ENCODE assay signal across 2 cellular contexts in genomic region chr2:100286318-100286717, GRCh38.
TF ChIP-seq lines count a peak whose summit lies in the region.

No MANE protein-coding gene starts in this region.

TF ChIP-seq in liver, 16 proteins besides CTCF, POLR2A, EP300 and RAD21:
- TF ChIP-seq REST (IDR thresholded peaks at IDR 0.05), result no peak
- no peak for TF ChIP-seq JUND (IDR thresholded peaks at IDR 0.05)
- no peak for TF ChIP-seq ZBTB33 (IDR thresholded peaks at IDR 0.05)
- TF ChIP-seq FOXA2 (IDR thresholded peaks at IDR 0.05), result no peak
- TF ChIP-seq EGR1 (IDR thresholded peaks at IDR 0.05; ENCODE audit: low read depth in 2 of 2), result no peak
- no peak for TF ChIP-seq HNF4A (conservative IDR thresholded peaks at IDR 0.05)
- no peak for TF ChIP-seq SP1 (IDR thresholded peaks at IDR 0.05)

TF ChIP-seq in HepG2, 621 proteins besides CTCF, POLR2A, EP300 and RAD21:
- TF ChIP-seq ZNF17 (CRISPR knock-in tag; IDR thresholded peaks at IDR 0.05), result no peak
- TF ChIP-seq ATF1 (CRISPR knock-in tag; IDR thresholded peaks at IDR 0.05), result no peak
- no peak for TF ChIP-seq SCMH1 (CRISPR knock-in tag; IDR thresholded peaks at IDR 0.05; ENCODE audit: borderline replicate concordance)
- no peak for TF ChIP-seq TSC22D2 (CRISPR knock-in tag; IDR thresholded peaks at IDR 0.05; ENCODE audit: borderline replicate concordance)
- TF ChIP-seq ZSCAN5A (CRISPR knock-in tag; IDR thresholded peaks at IDR 0.05; ENCODE audit: borderline replicate concordance), result no peak
- no peak for TF ChIP-seq IRF9 (CRISPR knock-in tag; IDR thresholded peaks at IDR 0.05; ENCODE audit: borderline replicate concordance)
- no peak for TF ChIP-seq ZNF460 (CRISPR knock-in tag; IDR thresholded peaks at IDR 0.05; ENCODE audit: borderline replicate concordance)
- TF ChIP-seq ZBTB44 (CRISPR knock-in tag; IDR thresholded peaks at IDR 0.05), result no peak
- TF ChIP-seq TBX2 (CRISPR knock-in tag; IDR thresholded peaks at IDR 0.05; ENCODE audit: borderline replicate concordance), result no peak
- no peak for TF ChIP-seq LRRFIP1 (CRISPR knock-in tag; conservative IDR thresholded peaks at IDR 0.05)
TF ChIP-seq in HepG2: peak in this region for 0.
